Comparison of ENCODE assay signal across 6 cellular contexts in genomic region chr7:72748649-72749048, GRCh38.
DNase-seq lines count a peak whose midpoint lies in the region; ATAC-seq, FAIRE-seq and TF ChIP-seq lines count a peak whose summit lies in the region.
"Not testable (repeated sequence)": the region's sequence is repeated elsewhere in the genome, so short reads cannot be mapped to it uniquely, and the experiment has no call there.

No MANE protein-coding gene starts in this region.

- H3K23ac ChIP-seq in IMR-90 (ENCODE audit: low read depth, low read length): not testable (repeated sequence)

- not testable (repeated sequence) for H3K9ac ChIP-seq in IMR-90 (ENCODE audit: low read depth, low read length)

- CTCF ChIA-PET in IMR-90 (lab: Yijun Ruan, JAX): not testable (repeated sequence)

- H4K5ac ChIP-seq in IMR-90 (ENCODE audit: low read depth, low read length): not testable (repeated sequence)

- H3K18ac ChIP-seq in IMR-90 (ENCODE audit: low read depth, low read length): not testable (repeated sequence)

- H3K4me2 ChIP-seq in IMR-90 (ENCODE audit: low read depth, low read length): not testable (repeated sequence)

- H3K4ac ChIP-seq in IMR-90 (ENCODE audit: low read depth, low read length): not testable (repeated sequence)

- H2AK5ac ChIP-seq in IMR-90 (ENCODE audit: low read depth, low read length): not testable (repeated sequence)

- not testable (repeated sequence) for FAIRE-seq in bronchial epithelial cell (lab: Jason Lieb, UNC)

- DNase-seq in EL (peak; percentile 11), IMR-90 (peak; percentile 17), bronchial epithelial cell (ENCODE audit: low read depth) (peak; percentile 31), fibroblast of pulmonary artery (ENCODE audit: low read depth) (peak; percentile 29), iris pigment epithelial cell (ENCODE audit: low read depth) (peak; percentile 30)
- not testable (repeated sequence) for DNase-seq in RWPE2 (ENCODE audit: low spot score)

- not testable (repeated sequence) for H2AFZ ChIP-seq in IMR-90 (replicated peaks; ENCODE audit: low read length, poor library complexity)

- H2BK120ac ChIP-seq in IMR-90 (ENCODE audit: low read depth, low read length): not testable (repeated sequence)

- POLR2A ChIA-PET in IMR-90 (lab: Charles Lee; ENCODE audit: unreplicated experiment): not testable (repeated sequence)

- H4K20me1 ChIP-seq in IMR-90 (ENCODE audit: insufficient read depth, low read length): not testable (repeated sequence)

- ATAC-seq in IMR-90 (ENCODE audit: low read depth): not testable (repeated sequence)
- ATAC-seq in RWPE2 (ENCODE audit: low read depth): peak; percentile 58

- H3K79me1 ChIP-seq in IMR-90 (ENCODE audit: low read depth in 1 of 2, low read length in 2 of 2): not testable (repeated sequence)

- not testable (repeated sequence) for H3K27me3 ChIP-seq in IMR-90 (ENCODE audit: control insufficient read depth, insufficient read depth, low read length); RWPE2 (ENCODE audit: insufficient read depth, poor library complexity, severe bottlenecking); bronchial epithelial cell (ENCODE audit: control insufficient read depth, insufficient read depth, low read length)

- not testable (repeated sequence) for TF ChIP-seq POLR2A in IMR-90 (IDR thresholded peaks at IDR 0.05; ENCODE audit: low read depth, low read length)

- not testable (repeated sequence) for BruUV-seq in IMR-90 (replicated peaks; lab: Mats Ljungman, UMichigan)

- TF ChIP-seq CTCF in IMR-90 (conservative IDR thresholded peaks at IDR 0.05; ENCODE audit: low read depth, low read length); RWPE2 (IDR thresholded peaks at IDR 0.05; ENCODE audit: poor library complexity, severe bottlenecking); bronchial epithelial cell (IDR thresholded peaks at IDR 0.05; ENCODE audit: insufficient read depth, low read length, severe bottlenecking); fibroblast of pulmonary artery (IDR thresholded peaks at IDR 0.05; ENCODE audit: low read length, missing control alignments): not testable (repeated sequence)

- intact Hi-C loops in IMR-90 (cut with micrococcal nuclease): not testable (repeated sequence)

- not testable (repeated sequence) for H3K9me3 ChIP-seq in IMR-90 (ENCODE audit: control insufficient read depth, insufficient read depth, low read length); RWPE2 (ENCODE audit: severe bottlenecking)

- in situ Hi-C loops in IMR-90 (cut with MboI; ENCODE audit: low sequenced_read_pairs): not testable (repeated sequence)

- not testable (repeated sequence) for H2BK5ac ChIP-seq in IMR-90 (ENCODE audit: low read depth, low read length, poor library complexity, severe bottlenecking)

- not testable (repeated sequence) for H3K4me1 ChIP-seq in IMR-90 (ENCODE audit: control insufficient read depth, insufficient read depth, low read length); RWPE2 (ENCODE audit: insufficient read depth, poor library complexity, severe bottlenecking)

- not testable (repeated sequence) for H3K14ac ChIP-seq in IMR-90 (replicated peaks; ENCODE audit: low read depth, low read length)

- H4K91ac ChIP-seq in IMR-90 (ENCODE audit: insufficient read depth, low read depth, low read length): not testable (repeated sequence)

- H2AK9ac ChIP-seq in IMR-90 (replicated peaks; ENCODE audit: low read depth, low read length, poor library complexity): not testable (repeated sequence)

- not testable (repeated sequence) for H2BK20ac ChIP-seq in IMR-90 (ENCODE audit: low read depth, low read length)

- not testable (repeated sequence) for H3K56ac ChIP-seq in IMR-90 (ENCODE audit: extremely low read depth, insufficient read depth, low read length)

- H2BK15ac ChIP-seq in IMR-90 (ENCODE audit: low read depth, low read length): not testable (repeated sequence)

- dilution Hi-C loops in IMR-90 (cut with HindIII; ENCODE audit: low sequenced_read_pairs, unreplicated experiment): not testable (repeated sequence)

- not testable (repeated sequence) for H3K36me3 ChIP-seq in IMR-90 (ENCODE audit: control insufficient read depth, insufficient read depth, low read length); RWPE2 (ENCODE audit: low read depth); bronchial epithelial cell (ENCODE audit: control insufficient read depth, insufficient read depth, low read length)

- H4K8ac ChIP-seq in IMR-90 (ENCODE audit: low read depth in 2 of 2, low read length in 2 of 2): not testable (repeated sequence)

- not testable (repeated sequence) for H3K4me3 ChIP-seq in IMR-90 (ENCODE audit: insufficient read depth, low read depth, low read length); RWPE2 (ENCODE audit: severe bottlenecking); bronchial epithelial cell (ENCODE audit: low read depth, low read length); fibroblast of pulmonary artery (replicated peaks; ENCODE audit: low read depth, low read length)

- not testable (repeated sequence) for TF ChIP-seq RAD21 in IMR-90 (IDR thresholded peaks at IDR 0.05; ENCODE audit: low read length)

- H3K9me1 ChIP-seq in IMR-90 (ENCODE audit: insufficient read depth, low read length): not testable (repeated sequence)

- not testable (repeated sequence) for H3K27ac ChIP-seq in IMR-90 (ENCODE audit: insufficient read depth, low read length); RWPE2 (ENCODE audit: poor library complexity, severe bottlenecking)

TF ChIP-seq in IMR-90, 13 proteins besides CTCF, POLR2A, EP300 and RAD21:
- 0 out of 2 replicates have a peak, but pooled peaks have one; percentile 4 for TF ChIP-seq CEBPB (IDR thresholded peaks at IDR 0.05; ENCODE audit: low read depth, low read length)
